In the genomic region with DNA sequence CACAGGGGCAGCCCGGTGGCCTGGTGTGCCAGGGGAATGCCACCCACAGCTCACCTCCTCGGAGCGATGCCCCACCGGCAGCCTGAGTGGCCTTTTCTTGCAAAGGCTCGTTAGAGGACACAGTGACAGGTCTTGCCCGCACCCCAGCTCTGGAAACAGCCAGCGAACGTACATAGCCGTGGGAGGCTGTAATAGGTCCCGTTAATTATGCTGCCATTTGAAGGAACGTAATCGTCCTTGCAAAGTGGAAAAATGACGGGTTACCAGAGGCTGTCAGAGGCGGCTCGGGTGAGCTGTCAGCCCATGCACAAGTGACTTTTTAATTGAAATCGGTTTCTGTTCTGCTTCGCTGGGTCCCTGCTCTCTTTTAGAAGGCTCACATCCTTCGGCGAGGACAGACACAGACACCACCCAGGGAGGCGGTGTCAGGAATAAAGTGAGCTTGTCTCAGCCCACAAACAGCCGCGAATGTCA, we compare ENCODE assay signal across 10 cellular contexts.
A peak's percentile ranks its signal among the peaks of the same experiment; 100 is the strongest.
DNase-seq lines count a peak whose midpoint lies in the region; ATAC-seq and TF ChIP-seq lines count a peak whose summit lies in the region.
"Had no signal": no experiment of that assay in that cellular context is flagged by ENCODE, and none has a peak within 500 bp of the region (broad histone marks: within the 10 kb centered on the region; RNA-seq: fewer than 3 reads in every experiment).

No MANE protein-coding gene starts in this region.

- H3K4me3 Mint-ChIP-seq in mesothelial cell of epicardium: peak overlapping the region; percentile 40
- H3K4me3 Mint-ChIP-seq: central memory CD8-positive, alpha-beta T cell had no signal

- H2AFZ ChIP-seq in PC-9: no peak overlapping the region

- H3K9me2 ChIP-seq in PC-9 (ENCODE audit: insufficient read depth): no peaks in the 10 kb centered on the region

- TF ChIP-seq CTCF in brain microvascular endothelial cell (IDR thresholded peaks at IDR 0.05; ENCODE audit: low read depth, low read length, missing control alignments): no peak
- no peak for TF ChIP-seq CTCF in mesothelial cell of epicardium (IDR thresholded peaks at IDR 0.05; ENCODE audit: unreplicated experiment)
- no peak for TF ChIP-seq CTCF in colonic mucosa (IDR thresholded peaks at IDR 0.05)
- TF ChIP-seq CTCF in PC-9 (conservative IDR thresholded peaks at IDR 0.05): no peak

- H3F3A ChIP-seq in PC-9 (ENCODE audit: insufficient read depth, low read depth): no peaks in the 10 kb centered on the region

- peaks cover 33% of the 10 kb centered on the region for H3K9me3 Mint-ChIP-seq in mesothelial cell of epicardium

- H3K4me1 Mint-ChIP-seq in mesothelial cell of epicardium: peaks cover 15% of the 10 kb centered on the region

- no peaks in the 10 kb centered on the region for H3K36me3 ChIP-seq in brain microvascular endothelial cell (replicated peaks)
- no peaks in the 10 kb centered on the region for H3K36me3 ChIP-seq in colonic mucosa
- H3K36me3 ChIP-seq in PC-9 (ENCODE audit: low read depth): no peaks in the 10 kb centered on the region

- H3K9me3 ChIP-seq in colonic mucosa (no peaks in the 10 kb centered on the region), PC-9 (ENCODE audit: insufficient read depth, low read depth) (peaks cover 6% of the 10 kb centered on the region; the same call in 1 of the 2 replicates)

- no peak overlapping the region for H3K4me2 ChIP-seq in PC-9

- H3K9ac ChIP-seq in colonic mucosa (ENCODE audit: low read depth in 2 of 2, low read length in 2 of 2): no peak overlapping the region

- H3K27ac Mint-ChIP-seq in mesothelial cell of epicardium: peak overlapping the region; percentile 69

- peak; percentile 36 for DNase-seq in Ammon's horn (ENCODE audit: low spot score)
- peak; percentile 84 for DNase-seq in MV-4-11 (lab: John Stamatoyannopoulos, UW)
- DNase-seq in brain microvascular endothelial cell: peak; percentile 8
- no peak for DNase-seq in mesothelial cell of epicardium (ENCODE audit: low spot score in 2 of 2, unreplicated experiment in 2 of 2)
- DNase-seq in activated T-cell treated with anti-CD3 and anti-CD28 coated beads, Interleukin-2, amount 50 U/mL, for 48 hours: no peak
- no peak for DNase-seq in colonic mucosa
- DNase-seq in PC-9: no peak
- DNase-seq: KBM-7 had no signal

- H3K27me3 ChIP-seq in brain microvascular endothelial cell (replicated peaks) (no peaks in the 10 kb centered on the region), colonic mucosa (no peaks in the 10 kb centered on the region), PC-9 (ENCODE audit: insufficient read depth, low read depth) (peaks cover 95% of the 10 kb centered on the region)

- H3K27ac ChIP-seq in brain microvascular endothelial cell (no peak overlapping the region), colonic mucosa (no peak overlapping the region), PC-9 (no peak overlapping the region)

- ATAC-seq in HG03439 (IDR thresholded peaks at IDR 0.05; ENCODE audit: unreplicated experiment): no peak

- H3K79me2 ChIP-seq in PC-9 (ENCODE audit: low read depth): no peaks in the 10 kb centered on the region

- H3K36me3 Mint-ChIP-seq in mesothelial cell of epicardium: peaks cover 45% of the 10 kb centered on the region

- no peaks in the 10 kb centered on the region for H4K20me1 ChIP-seq in PC-9 (ENCODE audit: insufficient read depth)

- POLR2A ChIA-PET in PC-9 (lab: Charles Lee; ENCODE audit: unreplicated experiment): no interaction called here

- no TSS peak for BruUV-seq in PC-9 (replicated peaks; lab: Mats Ljungman, UMichigan)

- intact Hi-C loops in colonic mucosa (cut with DNase I) (no loop called here), PC-9 (cut with micrococcal nuclease; ENCODE audit: unreplicated experiment) (no loop called here)

- in situ Hi-C loops in brain microvascular endothelial cell (cut with HindIII; ENCODE audit: low pct_ligation_motif_present, low sequenced_read_pairs): no loop called here

- H3K27me3 Mint-ChIP-seq in mesothelial cell of epicardium (ENCODE audit: low read depth): no peaks in the 10 kb centered on the region

- H3K4me3 ChIP-seq in brain microvascular endothelial cell (ENCODE audit: low read depth, low read length) (peak overlapping the region; percentile 37), colonic mucosa (no peak overlapping the region), PC-9 (no peak overlapping the region)

- CTCF ChIA-PET in PC-9 (lab: Charles Lee): no interaction called here

- H3K4me1 ChIP-seq in colonic mucosa (no peaks in the 10 kb centered on the region), PC-9 (replicated peaks; ENCODE audit: insufficient read depth) (no peaks in the 10 kb centered on the region)

Comparison
In these comparisons a context has a peak if more than half of its experiments do, and no peak if none do; other contexts are left out.
1. DNase-seq: peak in Ammon's horn (single experiment), MV-4-11 (single experiment) and brain microvascular endothelial cell (single experiment); none in mesothelial cell of epicardium (0 of 2), activated T-cell treated with anti-CD3 and anti-CD28 coated beads, Interleukin-2, amount 50 U/mL, for 48 hours (0 of 2), colonic mucosa (single experiment) and PC-9 (0 of 2).